Comparison of ENCODE assay signal across 8 cellular contexts in genomic region chr7:38215734-38216670, GRCh38. TPM values are rescaled to one million over a fixed set of nuclear protein-coding genes. Genes with fewer than 3 reads are reported as not detected.
A peak's percentile ranks its signal among the peaks of the same experiment; 100 is the strongest.
DNase-seq lines count a peak whose midpoint lies in the region; ATAC-seq, FAIRE-seq and TF ChIP-seq lines count a peak whose summit lies in the region.

No MANE protein-coding gene starts in this region.

- whole genome bisulfite sequencing in right cardiac atrium, result 15% methylated on average over 5 of the region's 5 CpGs

- intact Hi-C loops in right cardiac atrium (cut with DNase I) (loop anchor here in 1 of 4 donors (2.0 to 5.0 kb wide), 2 partner anchors 39 to 115 kb away; partner anchors contain the start of gene STARD3NL), sciatic nerve (cut with DNase I) (no loop called here)

- H3K4me3 ChIP-seq in right cardiac atrium (ENCODE audit: low read length), result no peak overlapping the region

- DNase-seq in GM12892 (ENCODE audit: insufficient read length) (peak; percentile 31), NCI-H1092 (lab: John Stamatoyannopoulos, UW) (peak; percentile 68), SW480 (ENCODE audit: low spot score) (peak; percentile 42), amniotic epithelial cell (ENCODE audit: low read depth) (peak; percentile 93), right cardiac atrium (peak; percentile 75 to 87 (median 79)), sciatic nerve (ENCODE audit: low spot score) (peak; percentile 86), cerebellar nuclear complex (lab: John Stamatoyannopoulos, UW) (no peak)

- TF ChIP-seq POLR2A in GM12892 (IDR thresholded peaks at IDR 0.05; ENCODE audit: low read depth, low read length), result no peak

- H3K27ac ChIP-seq in right cardiac atrium (ENCODE audit: low read length), result no peak overlapping the region

- H3K9me3 ChIP-seq in right cardiac atrium (ENCODE audit: control insufficient read depth, low read length), result no peaks in the 10 kb centered on the region

- peak; percentile 89 for FAIRE-seq in GM12892 (lab: Jason Lieb, UNC)

- ATAC-seq in HG02678 (IDR thresholded peaks at IDR 0.05; ENCODE audit: unreplicated experiment), result peak; percentile 90
- ATAC-seq in right cardiac atrium, result peak; percentile 89 to 91
- ATAC-seq in sciatic nerve, result peak; percentile 95

- H3K27me3 ChIP-seq in right cardiac atrium (ENCODE audit: control insufficient read depth, insufficient read depth), result no peaks in the 10 kb centered on the region

- peaks cover 4% of the 10 kb centered on the region for H3K4me1 ChIP-seq in right cardiac atrium (ENCODE audit: control insufficient read depth, insufficient read depth, low read length)

RNA-seq across cellular contexts. Expression of gene STARD3NL, which starts 38.0 kb away (rescaled TPM):
- polyA plus RNA-seq in GM12892 (2012; ENCODE audit: missing spikeins), result 41.7 TPM
- 10 to 100 TPM; 32.1 to 45.1 (median 33.6) TPM for total RNA-seq in right cardiac atrium
- polyA plus RNA-seq in right cardiac atrium, result 31.9 TPM
- total RNA-seq in sciatic nerve, result 37.7 TPM

Comparison
In these comparisons a context has a peak if more than half of its experiments do, and no peak if none do; other contexts are left out.
1. DNase-seq: peak in GM12892 (single experiment), NCI-H1092 (single experiment), SW480 (single experiment), amniotic epithelial cell (single experiment), right cardiac atrium (3 of 3) and sciatic nerve (single experiment); none in cerebellar nuclear complex (0 of 2).
2. Peak in every context shown above with its lines, with median percentiles within 50 percentile points of each other: ATAC-seq.